9 cellular contexts compared by ENCODE assay signal in genomic region chrX:71622347-71623104, GRCh38. TPM values are rescaled to one million over a fixed set of nuclear protein-coding genes. Genes with fewer than 3 reads are reported as not detected.
A peak's percentile ranks its signal among the peaks of the same experiment; 100 is the strongest.
DNase-seq lines count a peak whose midpoint lies in the region; FAIRE-seq and TF ChIP-seq lines count a peak whose summit lies in the region.
"Had no signal": no experiment of that assay in that cellular context is flagged by ENCODE, and none has a peak within 500 bp of the region (broad histone marks: within the 10 kb centered on the region; RNA-seq: fewer than 3 reads in every experiment).

No MANE protein-coding gene starts in this region.

- H3K4me3 Mint-ChIP-seq in CD8-positive, alpha-beta memory T cell: peak overlapping the region; percentile 74 to 91 (median 83)
- no peak overlapping the region for H3K4me3 Mint-ChIP-seq in brain
- H3K4me3 Mint-ChIP-seq in immature natural killer cell: peak overlapping the region; percentile 68 to 84 (median 76)

- POLR2A ChIA-PET in CD8-positive, alpha-beta memory T cell (lab: Charles Lee): interaction anchor here (0.5 to 1.3 kb wide), 5 partner anchors 15 to 195 kb away, joined by 3 to 5 read pairs (median 4); partner anchors contain the start of gene OGT

- no peaks in the 10 kb centered on the region for H3K36me3 ChIP-seq in CD8-positive, alpha-beta memory T cell (ENCODE audit: insufficient read depth, low read length)

- no peaks in the 10 kb centered on the region for H3K27me3 ChIP-seq in CD8-positive, alpha-beta memory T cell (ENCODE audit: insufficient read depth, low read length, poor library complexity, severe bottlenecking)

- peaks cover 0 to 3% (median 0%) of the 10 kb centered on the region in 5 donors for H3K9me3 Mint-ChIP-seq in CD8-positive, alpha-beta memory T cell
- H3K9me3 Mint-ChIP-seq in brain (peaks cover 0 to 8% (median 0%) of the 10 kb centered on the region in 5 experiments), immature natural killer cell (no peaks in the 10 kb centered on the region)

- peaks cover 0 to 3% of the 10 kb centered on the region in 2 donors for H3K27me3 Mint-ChIP-seq in CD8-positive, alpha-beta memory T cell
- peaks cover 3% of the 10 kb centered on the region for H3K27me3 Mint-ChIP-seq in brain
- H3K27me3 Mint-ChIP-seq in immature natural killer cell (ENCODE audit: low read depth in 3 of 3): peaks cover 9 to 19% (median 11%) of the 10 kb centered on the region in 3 donors

- TF ChIP-seq CTCF in GM20000 (IDR thresholded peaks at IDR 0.05; ENCODE audit: extremely low read depth, missing control alignments): no peak
- TF ChIP-seq CTCF in brain (conservative IDR thresholded peaks at IDR 0.05): peak in 1 of 2 experiments; percentile 13

- H3K27ac ChIP-seq in CD8-positive, alpha-beta memory T cell (ENCODE audit: low read depth, low read length): peak overlapping the region; percentile 57
- H3K27ac ChIP-seq: PC-9 had no signal

- no peak for FAIRE-seq in HTR-8/SVneo (lab: Jason Lieb, UNC)

- peaks cover 67 to 75% (median 70%) of the 10 kb centered on the region in 3 donors for H3K4me1 Mint-ChIP-seq in CD8-positive, alpha-beta memory T cell
- H3K4me1 Mint-ChIP-seq in brain (peaks cover 4% of the 10 kb centered on the region), immature natural killer cell (peaks cover 73 to 76% of the 10 kb centered on the region in 2 donors)

- peaks cover 0 to 9% (median 0%) of the 10 kb centered on the region in 3 donors for H3K36me3 Mint-ChIP-seq in CD8-positive, alpha-beta memory T cell
- no peaks in the 10 kb centered on the region for H3K36me3 Mint-ChIP-seq in brain
- H3K36me3 Mint-ChIP-seq in immature natural killer cell: no peaks in the 10 kb centered on the region

- no peaks in the 10 kb centered on the region for H3K9me3 ChIP-seq in CD8-positive, alpha-beta memory T cell (ENCODE audit: low read length)

- peaks cover 61% of the 10 kb centered on the region for H3K4me1 ChIP-seq in CD8-positive, alpha-beta memory T cell (ENCODE audit: insufficient read depth, low read length)

- H3K27ac Mint-ChIP-seq in CD8-positive, alpha-beta memory T cell: peak overlapping the region; percentile 95 to 100 (median 95)
- H3K27ac Mint-ChIP-seq in brain: peak overlapping the region in 4 of 5 experiments; percentile 59 to 87 (median 83)
- H3K27ac Mint-ChIP-seq in immature natural killer cell: peak overlapping the region; percentile 94 to 97 (median 96)

- CTCF ChIA-PET in CD8-positive, alpha-beta memory T cell (lab: Charles Lee): interaction anchor here (0.7 to 3.8 kb wide), 7 partner anchors 14 to 88 kb away, joined by 3 to 24 read pairs (median 5); no protein-coding TSS in a partner anchor

- peak; percentile 57 to 90 (median 67) for DNase-seq in CD8-positive, alpha-beta memory T cell
- peak; percentile 57 for DNase-seq in GM20000 (ENCODE audit: low spot score)
- peak; percentile 77 for DNase-seq in HTR-8/SVneo (ENCODE audit: insufficient read length, low spot score)
- DNase-seq in UCSD-AML1 (lab: John Stamatoyannopoulos, UW; ENCODE audit: unreplicated experiment): peak; percentile 23
- DNase-seq in immature natural killer cell: peak; percentile 78 to 81 (median 79)
- peak; percentile 22 to 33 for DNase-seq in stimulated activated CD4-positive, alpha-beta T cell treated with anti-CD3 and anti-CD28 coated beads, Interleukin-1b, Interleukin-23, amount 100 ng/mL, for 4 hours (ENCODE audit: low read depth in 2 of 2)
- DNase-seq in HuH-7 (ENCODE audit: low spot score): no peak

- peak overlapping the region; percentile 36 for H3K4me3 ChIP-seq in CD8-positive, alpha-beta memory T cell (ENCODE audit: low read length)
- H3K4me3 ChIP-seq: PC-9 had no signal

RNA-seq across cellular contexts. Expression of gene CXCR3, which starts 4.2 kb away (rescaled TPM):
- 10 to 100 TPM; 66.1 to 69.3 TPM for total RNA-seq in CD8-positive, alpha-beta memory T cell
- polyA plus RNA-seq in CD8-positive, alpha-beta memory T cell: 220 TPM
- not detected for polyA plus RNA-seq in brain (ENCODE audit: insufficient read depth, low read depth, low replicate concordance)
- polyA plus RNA-seq in immature natural killer cell: 100 to 1,000 TPM in 1 of 3 donors, 10 to 100 TPM in 2; 31.1 to 108 (median 34.3) TPM
- total RNA-seq: PC-9 had no signal

RNA-seq across cellular contexts. Expression of gene GCNA, which starts 44.3 kb away (rescaled TPM):
- 1 to 10 TPM; 3.9 to 4.2 TPM for total RNA-seq in CD8-positive, alpha-beta memory T cell
- 0.67 TPM for polyA plus RNA-seq in CD8-positive, alpha-beta memory T cell
- polyA plus RNA-seq in brain (ENCODE audit: insufficient read depth, low read depth, low replicate concordance): 0.15 TPM
- polyA plus RNA-seq in immature natural killer cell: 1 to 10 TPM in 2 of 3 donors, under 1 TPM in 1; 0.63 to 1.8 (median 1.3) TPM

Comparison
In these comparisons a context has a peak if more than half of its experiments do, and no peak if none do; other contexts are left out.
1. H3K4me3 Mint-ChIP-seq: peak in CD8-positive, alpha-beta memory T cell (7 of 7) and immature natural killer cell (5 of 5); none in brain (0 of 5).
2. RNA of gene CXCR3, which starts 4.2 kb away (polyA plus RNA-seq): 220 TPM in CD8-positive, alpha-beta memory T cell (single experiment) and 31.1 to 108 TPM in immature natural killer cell; not detected in brain (single experiment); every median in the first group is over 10 times any median in the second.
3. Peak in every context shown above with its lines, with median percentiles within 50 percentile points of each other: H3K27ac Mint-ChIP-seq.